9 cellular contexts compared by ENCODE assay signal in genomic region chr14:81473456-81474155, GRCh38.
DNase-seq lines count a peak whose midpoint lies in the region; ATAC-seq lines count a peak whose summit lies in the region.
"Had no signal": no experiment of that assay in that cellular context is flagged by ENCODE, and none has a peak within 500 bp of the region (broad histone marks: within the 10 kb centered on the region; RNA-seq: fewer than 3 reads in every experiment).

No MANE protein-coding gene starts in this region.

- DNase-seq in epithelial cell of prostate (ENCODE audit: low read depth, low spot score) (no peak), DMS53 (lab: John Stamatoyannopoulos, UW) (no peak), mucosa of gallbladder (ENCODE audit: low spot score) (no peak), SHP77 (lab: John Stamatoyannopoulos, UW) (no peak)
- DNase-seq: NK-92 treated with Interleukin-12 subunit alpha and Interleukin-12 subunit beta, amount 100 ng/mL, for 24 hours had no signal

- H3K27ac ChIP-seq in epithelial cell of prostate, result peak overlapping the region; percentile 53
- H3K27ac ChIP-seq: cardiac muscle cell had no signal

- ATAC-seq in GM18867 (IDR thresholded peaks at IDR 0.05; ENCODE audit: unreplicated experiment), result peak; percentile 15
- peak; percentile 28 for ATAC-seq in GM21529 (IDR thresholded peaks at IDR 0.05; ENCODE audit: unreplicated experiment)
- peak; percentile 38 for ATAC-seq in HG03342 (IDR thresholded peaks at IDR 0.05; ENCODE audit: unreplicated experiment)
